Comparison of ENCODE assay signal across 8 cellular contexts in genomic region chr12:45731376-45731775, GRCh38. TPM values are rescaled to one million over a fixed set of nuclear protein-coding genes. Genes with fewer than 3 reads are reported as not detected.
DNase-seq lines count a peak whose midpoint lies in the region; ATAC-seq and TF ChIP-seq lines count a peak whose summit lies in the region.

No MANE protein-coding gene starts in this region.

- H3K4me3 ChIP-seq in CD4-positive, CD25-positive, alpha-beta regulatory T cell (ENCODE audit: low read depth, low read length), result peak overlapping the region; percentile 95
- H3K4me3 ChIP-seq in NB4 (ENCODE audit: low read depth, low read length) (peak overlapping the region; percentile 91), ectodermal cell (ENCODE audit: insufficient read depth, low read depth, low read length) (peak overlapping the region; percentile 78)

- TF ChIP-seq CTCF in NB4 (IDR thresholded peaks at IDR 0.05; ENCODE audit: low read depth, low read length) (no peak), nephron progenitor cell (IDR thresholded peaks at IDR 0.05) (no peak)

- H3K27ac ChIP-seq in CD4-positive, CD25-positive, alpha-beta regulatory T cell (ENCODE audit: insufficient read depth, low read length, poor library complexity, severe bottlenecking), result peak overlapping the region; percentile 99
- H3K27ac ChIP-seq in ectodermal cell (ENCODE audit: insufficient read depth, low read depth, low read length, poor library complexity, severe bottlenecking), result no peak overlapping the region

- no peak for ATAC-seq in CD4-positive, CD25-positive, alpha-beta regulatory T cell (ENCODE audit: low read depth in 2 of 2)
- no peak for ATAC-seq in GM18907 (IDR thresholded peaks at IDR 0.05; ENCODE audit: unreplicated experiment)

- H3K36me3 Mint-ChIP-seq in CD4-positive, CD25-positive, alpha-beta regulatory T cell, result peaks cover 6% of the 10 kb centered on the region
- H3K36me3 Mint-ChIP-seq in nephron progenitor cell (ENCODE audit: low read depth), result peaks cover 44% of the 10 kb centered on the region

- no peak for DNase-seq in CD4-positive, CD25-positive, alpha-beta regulatory T cell
- no peak for DNase-seq in NB4 (ENCODE audit: low read depth)
- DNase-seq in nephron progenitor cell, result no peak
- DNase-seq in NCI-H748 (lab: John Stamatoyannopoulos, UW; ENCODE audit: unreplicated experiment), result no peak
- no peak for DNase-seq in stimulated activated CD4-positive, alpha-beta T cell treated with anti-CD3 and anti-CD28 coated beads, Interleukin-4, amount 100 ng/mL, for 24 hours
- no peak for DNase-seq in NCI-H2227 (lab: John Stamatoyannopoulos, UW; ENCODE audit: unreplicated experiment)

- H3K36me3 ChIP-seq in CD4-positive, CD25-positive, alpha-beta regulatory T cell (ENCODE audit: control insufficient read depth, insufficient read depth, low read length), result peaks cover 2% of the 10 kb centered on the region
- peaks cover 9% of the 10 kb centered on the region for H3K36me3 ChIP-seq in ectodermal cell (ENCODE audit: control insufficient read depth, insufficient read depth, low read length)

- no peaks in the 10 kb centered on the region for H3K27me3 ChIP-seq in CD4-positive, CD25-positive, alpha-beta regulatory T cell (ENCODE audit: control insufficient read depth, insufficient read depth, low read length)
- H3K27me3 ChIP-seq in ectodermal cell (ENCODE audit: control insufficient read depth, insufficient read depth, low read length, poor library complexity, severe bottlenecking), result no peaks in the 10 kb centered on the region

- H3K4me1 Mint-ChIP-seq in CD4-positive, CD25-positive, alpha-beta regulatory T cell, result peaks cover 23 to 41% (median 33%) of the 10 kb centered on the region in 4 donors
- peaks cover 30% of the 10 kb centered on the region for H3K4me1 Mint-ChIP-seq in nephron progenitor cell

- peaks cover 46% of the 10 kb centered on the region for H3K4me1 ChIP-seq in CD4-positive, CD25-positive, alpha-beta regulatory T cell (ENCODE audit: control insufficient read depth, insufficient read depth, low read length, poor library complexity, severe bottlenecking)
- no peaks in the 10 kb centered on the region for H3K4me1 ChIP-seq in ectodermal cell (ENCODE audit: control insufficient read depth, insufficient read depth, low read length)

- H3K9me3 ChIP-seq in CD4-positive, CD25-positive, alpha-beta regulatory T cell (ENCODE audit: control insufficient read depth in 2 of 2, low read length in 2 of 2), result no peaks in the 10 kb centered on the region
- no peaks in the 10 kb centered on the region for H3K9me3 ChIP-seq in ectodermal cell (ENCODE audit: control insufficient read depth, low read length)

- TF ChIP-seq POLR2A in NB4 (IDR thresholded peaks at IDR 0.05; ENCODE audit: extremely low read depth, insufficient read length), result no peak

- H3K9me3 Mint-ChIP-seq in CD4-positive, CD25-positive, alpha-beta regulatory T cell, result no peaks in the 10 kb centered on the region
- H3K9me3 Mint-ChIP-seq in nephron progenitor cell, result peaks cover 20% of the 10 kb centered on the region

- peak overlapping the region; percentile 87 to 98 (median 92) for H3K4me3 Mint-ChIP-seq in CD4-positive, CD25-positive, alpha-beta regulatory T cell
- peak overlapping the region; percentile 95 for H3K4me3 Mint-ChIP-seq in nephron progenitor cell

- 23 to 31% methylated on average over 1 of the region's 2 CpGs for WGBS in ectodermal cell, 2 experiments

- H3K27ac Mint-ChIP-seq in CD4-positive, CD25-positive, alpha-beta regulatory T cell, result peak overlapping the region; percentile 88 to 98 (median 93)
- peak overlapping the region; percentile 97 for H3K27ac Mint-ChIP-seq in nephron progenitor cell

- no peaks in the 10 kb centered on the region for H3K27me3 Mint-ChIP-seq in CD4-positive, CD25-positive, alpha-beta regulatory T cell
- H3K27me3 Mint-ChIP-seq in nephron progenitor cell (ENCODE audit: low read depth, poor library complexity), result no peaks in the 10 kb centered on the region

RNA-seq across cellular contexts. Expression of gene ARID2, which starts 1.9 kb away (rescaled TPM):
- 73.4 TPM for total RNA-seq in CD4-positive, CD25-positive, alpha-beta regulatory T cell
- 10 to 100 TPM in 3 of 4 donors, 1 to 10 TPM in 1; 9.2 to 15.1 (median 12.2) TPM for polyA plus RNA-seq in CD4-positive, CD25-positive, alpha-beta regulatory T cell
- 44.3 TPM for polyA plus RNA-seq in ectodermal cell (2013, experiment 1 of 4)
- 48.7 TPM for polyA plus RNA-seq in ectodermal cell (2013, experiment 2 of 4)
- polyA plus RNA-seq in ectodermal cell (2013, experiment 3 of 4), result 36.1 TPM
- 41.8 TPM for polyA plus RNA-seq in ectodermal cell (2013, experiment 4 of 4)
